Comparison of ENCODE assay signal across 1 cellular context in genomic region chr7:100211342-100211780, GRCh38.
TF ChIP-seq lines count a peak whose summit lies in the region.

No MANE protein-coding gene starts in this region.

TF ChIP-seq in GM12878, 131 proteins besides CTCF, POLR2A, EP300 and RAD21 (continued from another document):
- TF ChIP-seq EGR1 (IDR thresholded peaks at IDR 0.05; ENCODE audit: borderline replicate concordance in 1 of 2, low read depth in 2 of 2, low read length in 2 of 2) (no peak), SIX5 (IDR thresholded peaks at IDR 0.05; ENCODE audit: low read depth, low read length, severe bottlenecking) (no peak), LARP7 (IDR thresholded peaks at IDR 0.05) (no peak), PRDM15 (CRISPR knock-in tag; IDR thresholded peaks at IDR 0.05) (no peak), KLF5 (IDR thresholded peaks at IDR 0.05; ENCODE audit: partially characterized antibody) (peak; percentile 54), ZSCAN29 (IDR thresholded peaks at IDR 0.05) (no peak), ZNF274 (IDR thresholded peaks at IDR 0.05; ENCODE audit: insufficient read depth, insufficient read length) (no peak), SUPT20H (IDR thresholded peaks at IDR 0.05; ENCODE audit: borderline replicate concordance, control insufficient read depth, low read depth, low read length) (no peak), SMC3 (IDR thresholded peaks at IDR 0.05; ENCODE audit: borderline replicate concordance, low read length) (no peak), CEBPB (IDR thresholded peaks at IDR 0.05; ENCODE audit: borderline replicate concordance in 1 of 2, low read depth in 2 of 2, low read length in 2 of 2) (no peak), CHD2 (IDR thresholded peaks at IDR 0.05; ENCODE audit: borderline replicate concordance, low read depth, low read length) (peak; percentile 38; the same call in 1 of the 2 replicates), NFYA (IDR thresholded peaks at IDR 0.05; ENCODE audit: borderline replicate concordance, low read depth, low read length) (no peak), BRCA1 (IDR thresholded peaks at IDR 0.05; ENCODE audit: low read depth, low read length) (no peak), MAX (IDR thresholded peaks at IDR 0.05; ENCODE audit: low read depth, low read length) (no peak), IKZF1 (conservative IDR thresholded peaks at IDR 0.05) (peak; percentile 72), MLLT1 (IDR thresholded peaks at IDR 0.05) (peak; percentile 57; the same call in 1 of the 2 replicates), KAT2A (conservative IDR thresholded peaks at IDR 0.05; ENCODE audit: control insufficient read depth, low read depth, low read length) (no peak), FOXK2 (IDR thresholded peaks at IDR 0.05) (no peak), PML (IDR thresholded peaks at IDR 0.05; ENCODE audit: low read length) (peak; percentile 78; the same call in 1 of the 2 replicates), TCF3 (IDR thresholded peaks at IDR 0.05; ENCODE audit: borderline replicate concordance, insufficient read depth, low read depth, low read length) (no peak), TAF1 (IDR thresholded peaks at IDR 0.05; ENCODE audit: borderline replicate concordance, low read depth, low read length) (peak; percentile 38; the same call in 1 of the 2 replicates), BCL11A (IDR thresholded peaks at IDR 0.05; ENCODE audit: low read depth, low read length) (peak; percentile 49; the same call in 1 of the 2 replicates), IRF4 (IDR thresholded peaks at IDR 0.05; ENCODE audit: low read depth, low read length) (no peak; the same call in 1 of the 2 replicates), IKZF2 (IDR thresholded peaks at IDR 0.05) (peak; percentile 81 to 84), ZNF384 (IDR thresholded peaks at IDR 0.05; ENCODE audit: borderline replicate concordance, low read depth, low read length) (no peak), TBL1XR1 (IDR thresholded peaks at IDR 0.05; ENCODE audit: low read depth, low read length) (peak; percentile 76; the same call in 1 of the 2 replicates), PAX8 (IDR thresholded peaks at IDR 0.05) (no peak), ELK1 (IDR thresholded peaks at IDR 0.05; ENCODE audit: low read depth, low read length) (no peak), ZBTB33 (IDR thresholded peaks at IDR 0.05) (no peak), ZBTB11 (CRISPR knock-in tag; IDR thresholded peaks at IDR 0.05) (no peak), NR2C2 (IDR thresholded peaks at IDR 0.05; ENCODE audit: borderline replicate concordance, control insufficient read depth, insufficient read length, low read depth) (no peak), NKRF (conservative IDR thresholded peaks at IDR 0.05) (no peak)
